In genomic region chr14:104658325-104658712, GRCh38 we compare ENCODE assay signal across 1 cellular context.
TF ChIP-seq lines count a peak whose summit lies in the region.

No MANE protein-coding gene starts in this region.

TF ChIP-seq in GM23338, 12 proteins besides CTCF, POLR2A, EP300 and RAD21 (continued from another document):
- TF ChIP-seq REST (IDR thresholded peaks at IDR 0.05; ENCODE audit: unreplicated experiment) (no peak), NANOG (IDR thresholded peaks at IDR 0.05; ENCODE audit: borderline replicate concordance) (no peak), CREB1 (CRISPR knock-in tag; IDR thresholded peaks at IDR 0.05; ENCODE audit: low read depth) (no peak), JUNB (IDR thresholded peaks at IDR 0.05; ENCODE audit: unreplicated experiment) (no peak), POLR2AphosphoS5 (IDR thresholded peaks at IDR 0.05; ENCODE audit: low read depth) (no peak), ZNF462 (CRISPR knock-in tag; IDR thresholded peaks at IDR 0.05) (no peak), EZH2 (IDR thresholded peaks at IDR 0.05; ENCODE audit: low read depth, unreplicated experiment) (no peak), EZH2phosphoT487 (IDR thresholded peaks at IDR 0.05; ENCODE audit: unreplicated experiment) (no peak), ETS1 (IDR thresholded peaks at IDR 0.05) (no peak), ZNF114 (CRISPR knock-in tag; IDR thresholded peaks at IDR 0.05) (no peak), STAT1 (IDR thresholded peaks at IDR 0.05; ENCODE audit: unreplicated experiment) (no peak)
